ENCODE assay signal across 9 cellular contexts in genomic region chr6:15628499-15629131, GRCh38. TPM values are rescaled to one million over a fixed set of nuclear protein-coding genes. Genes with fewer than 3 reads are reported as not detected.
DNase-seq lines count a peak whose midpoint lies in the region; ATAC-seq and TF ChIP-seq lines count a peak whose summit lies in the region.
"Had no signal": no experiment of that assay in that cellular context is flagged by ENCODE, and none has a peak within 500 bp of the region (broad histone marks: within the 10 kb centered on the region; RNA-seq: fewer than 3 reads in every experiment).

No MANE protein-coding gene starts in this region.

- WGBS in hepatocyte (ENCODE audit: low lambda C conversion rate, missing lambda C conversion rate): 74% methylated on average over 7 of the region's 7 CpGs

- DNase-seq in SIG-M5 treated with dmso at 0.1 percent for 504 hours (lab: John Stamatoyannopoulos, UW; ENCODE audit: unreplicated experiment): peak; percentile 9
- no peak for DNase-seq in SIG-M5 (lab: John Stamatoyannopoulos, UW)
- peak; percentile 20 to 24 for DNase-seq in activated CD8-positive, alpha-beta memory T cell treated with anti-CD3 and anti-CD28 coated beads for 4 hours (ENCODE audit: low read depth in 2 of 2)
- peak; percentile 8 for DNase-seq in hepatocyte (ENCODE audit: low spot score)
- peak; percentile 67 for DNase-seq in stimulated activated naive CD8-positive, alpha-beta T cell treated with anti-CD3 and anti-CD28 coated beads, Interleukin-15, Interleukin-2, amounts not matched to agents 100 U/mL and 50 U/mL, for 24 hours
- no peak for DNase-seq in hippocampal formation (lab: John Stamatoyannopoulos, UW)
- no peak for DNase-seq in SKM-1 (lab: John Stamatoyannopoulos, UW; ENCODE audit: unreplicated experiment)

- H3K9me2 ChIP-seq in hepatocyte (replicated peaks; ENCODE audit: insufficient read depth): no peaks in the 10 kb centered on the region

- peak; percentile 92 for ATAC-seq in stimulated activated naive CD8-positive, alpha-beta T cell treated with anti-CD3 and anti-CD28 coated beads, Interleukin-15, Interleukin-2, amounts not matched to agents 100 U/mL and 50 U/mL, for 24 hours
- ATAC-seq in GM18868 (IDR thresholded peaks at IDR 0.05; ENCODE audit: unreplicated experiment): no peak
- ATAC-seq: A549 had no signal

- no peak overlapping the region for H3K4me3 ChIP-seq in hepatocyte
- H3K4me3 ChIP-seq: A549 had no signal

- no peaks in the 10 kb centered on the region for H3K9me3 ChIP-seq in hepatocyte (ENCODE audit: low read depth)
- H3K9me3 ChIP-seq: A549 had no signal

- TF ChIP-seq CTCF in hepatocyte (IDR thresholded peaks at IDR 0.05; ENCODE audit: poor library complexity): no peak

- no peak overlapping the region for H3K27ac ChIP-seq in hepatocyte
- H3K27ac ChIP-seq: A549 had no signal

- H3K4me2 ChIP-seq in hepatocyte: no peak overlapping the region
- H3K4me2 ChIP-seq: A549 had no signal

- no peaks in the 10 kb centered on the region for H3K36me3 ChIP-seq in hepatocyte (replicated peaks; ENCODE audit: insufficient read depth, low read depth)

- no peaks in the 10 kb centered on the region for H3K79me2 ChIP-seq in hepatocyte

- H2AFZ ChIP-seq in hepatocyte: no peak overlapping the region

- H3K27me3 ChIP-seq in hepatocyte: no peaks in the 10 kb centered on the region

- H4K20me1 ChIP-seq in hepatocyte (ENCODE audit: insufficient read depth, poor library complexity, severe bottlenecking): no peaks in the 10 kb centered on the region

- peaks cover 12% of the 10 kb centered on the region for H3K4me1 ChIP-seq in hepatocyte (ENCODE audit: insufficient read depth)
- H3K4me1 ChIP-seq: A549 had no signal

RNA-seq across cellular contexts. Expression of gene DTNBP1, which starts 34.2 kb away (rescaled TPM):
- 3.4 and 7.3 TPM in 2 replicates for total RNA-seq in hepatocyte
- 25.6 and 32.4 TPM in 2 replicates for polyA plus RNA-seq in hepatocyte

Comparison
In these comparisons a context has a peak if more than half of its experiments do, and no peak if none do; other contexts are left out.
1. DNase-seq: peak in SIG-M5 treated with dmso at 0.1 percent for 504 hours (single experiment), activated CD8-positive, alpha-beta memory T cell treated with anti-CD3 and anti-CD28 coated beads for 4 hours (2 of 2), hepatocyte (single experiment) and stimulated activated naive CD8-positive, alpha-beta T cell treated with anti-CD3 and anti-CD28 coated beads, Interleukin-15, Interleukin-2, amounts not matched to agents 100 U/mL and 50 U/mL, for 24 hours (single experiment); none in SIG-M5 (single experiment), hippocampal formation (0 of 2) and SKM-1 (single experiment).